ENCODE assay signal across 17 cellular contexts in the genomic region with DNA sequence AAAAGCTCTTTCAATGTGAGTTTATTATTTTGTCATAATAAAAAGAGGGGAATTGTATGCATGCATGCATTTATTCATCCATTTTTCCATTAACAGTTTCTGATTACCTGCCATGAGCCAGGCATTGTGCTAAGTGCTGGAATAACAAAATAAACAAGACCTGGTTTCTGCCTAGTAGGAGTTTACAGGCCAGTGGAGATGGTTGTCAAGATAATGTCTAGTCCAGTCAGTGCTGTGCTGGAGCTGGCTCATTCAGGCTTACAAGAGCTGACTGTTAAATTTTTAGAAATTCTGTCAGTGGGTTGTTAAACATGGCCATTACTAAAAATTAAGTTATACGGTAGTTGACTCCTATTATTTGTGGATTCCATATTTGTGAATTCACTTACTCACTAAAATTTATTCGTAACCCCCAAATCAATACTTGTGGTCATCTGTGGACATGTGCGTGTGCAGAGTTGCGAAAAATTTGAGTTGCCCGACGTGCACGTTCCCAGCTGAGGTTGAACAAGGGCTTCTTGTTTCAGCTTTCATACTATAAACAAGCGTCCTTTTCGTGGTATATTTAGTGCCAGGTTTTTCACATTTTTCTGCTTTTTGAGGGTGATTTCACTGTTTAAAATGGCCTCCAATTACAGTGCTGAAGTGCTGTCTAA.
"Had no signal": no experiment of that assay in that cellular context is flagged by ENCODE, and none has a peak within 500 bp of the region (broad histone marks: within the 10 kb centered on the region; RNA-seq: fewer than 3 reads in every experiment).

No MANE protein-coding gene starts in this region.

- H3K4me1 Mint-ChIP-seq: activated B cell treated with CpG ODN at 0.5 μM for 24 hours, neural progenitor cell had no signal

- H3K4me3 ChIP-seq: neural progenitor cell, tibial artery had no signal

- H3K9me3 ChIP-seq: tibial artery had no signal

- H3K36me3 Mint-ChIP-seq: activated CD4-positive, alpha-beta memory T cell treated with anti-CD3 and anti-CD28 coated beads for 36 hours; neural progenitor cell had no signal

- DNase-seq: activated B cell treated with CpG ODN at 0.5 μM for 24 hours; activated CD4-positive, alpha-beta memory T cell treated with anti-CD3 and anti-CD28 coated beads for 36 hours; activated CD4-positive, alpha-beta T cell treated with anti-CD3 and anti-CD28 coated beads for 4 hours; activated naive CD8-positive, alpha-beta T cell treated with anti-CD3 and anti-CD28 coated beads, Interleukin-2, amount 10 ng/mL, durations not matched to agents 7 days and 5 days; activated T-cell treated with anti-CD3 and anti-CD28 coated beads for 4 hours; cerebellar nuclear complex; effector CD4-positive, alpha-beta T cell; kidney glomerular epithelial cell; left ventricle myocardium superior; right cardiac atrium; stimulated activated CD4-positive, alpha-beta T cell treated with anti-CD3 and anti-CD28 coated beads, Interleukin-2, amount 100 ng/mL, for 24 hours; stimulated activated naive CD4-positive, alpha-beta T cell treated with Interleukin-2 at 50 U/mL for 16 hours; substantia nigra; T-helper 2 cell; tibial artery had no signal

- H3K4me1 ChIP-seq: neural progenitor cell, tibial artery had no signal

- H3K36me3 ChIP-seq: neural progenitor cell, tibial artery had no signal

- H3K4me3 Mint-ChIP-seq: activated B cell treated with CpG ODN at 0.5 μM for 24 hours; activated CD4-positive, alpha-beta memory T cell treated with anti-CD3 and anti-CD28 coated beads for 36 hours; neural progenitor cell had no signal

- H3K27me3 ChIP-seq: neural progenitor cell, tibial artery had no signal

- H3K27ac Mint-ChIP-seq: activated B cell treated with CpG ODN at 0.5 μM for 24 hours; activated CD4-positive, alpha-beta memory T cell treated with anti-CD3 and anti-CD28 coated beads for 36 hours; neural progenitor cell; progenitor cell of endocrine pancreas had no signal

- H3K9me3 Mint-ChIP-seq: activated B cell treated with CpG ODN at 0.5 μM for 24 hours; activated CD4-positive, alpha-beta memory T cell treated with anti-CD3 and anti-CD28 coated beads for 36 hours; activated naive CD8-positive, alpha-beta T cell treated with anti-CD3 and anti-CD28 coated beads, Interleukin-2, amount 10 ng/mL, durations not matched to agents 7 days and 5 days; neural progenitor cell had no signal

- H3K27ac ChIP-seq: neural progenitor cell, tibial artery had no signal

- H3K27me3 Mint-ChIP-seq: activated B cell treated with CpG ODN at 0.5 μM for 24 hours; activated CD4-positive, alpha-beta memory T cell treated with anti-CD3 and anti-CD28 coated beads for 36 hours; activated naive CD8-positive, alpha-beta T cell treated with anti-CD3 and anti-CD28 coated beads, Interleukin-2, amount 10 ng/mL, durations not matched to agents 7 days and 5 days; progenitor cell of endocrine pancreas had no signal

- ATAC-seq: left ventricle myocardium superior, right cardiac atrium had no signal
